Comparison of ENCODE assay signal across 10 cellular contexts in the genomic region with DNA sequence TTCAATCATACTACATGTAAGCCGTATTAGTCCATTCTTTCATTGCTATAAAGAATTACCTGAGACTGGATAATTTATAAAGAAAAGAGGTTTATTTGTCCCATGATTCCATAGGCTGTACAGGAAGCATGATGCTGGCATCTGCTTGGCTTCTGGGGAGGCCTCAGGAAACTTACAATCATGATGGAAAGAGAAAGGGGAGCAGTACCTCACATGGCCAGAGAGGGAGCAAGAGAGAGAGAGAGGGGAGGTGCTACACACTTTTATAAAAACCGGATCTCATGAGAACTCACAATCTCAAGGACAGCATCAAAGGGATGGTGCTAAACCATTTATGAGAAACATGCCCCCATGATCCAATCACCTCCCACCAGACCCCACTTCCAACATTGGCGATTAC. TPM values are rescaled to one million over a fixed set of nuclear protein-coding genes. Genes with fewer than 3 reads are reported as not detected.
DNase-seq lines count a peak whose midpoint lies in the region; ATAC-seq, FAIRE-seq and TF ChIP-seq lines count a peak whose summit lies in the region.
"Had no signal": no experiment of that assay in that cellular context is flagged by ENCODE, and none has a peak within 500 bp of the region (broad histone marks: within the 10 kb centered on the region; RNA-seq: fewer than 3 reads in every experiment).

No MANE protein-coding gene starts in this region.

- H3K18ac ChIP-seq in H1 (ENCODE audit: extremely low read depth, low read length) = no peak overlapping the region

- no peak overlapping the region for H3K27ac ChIP-seq in cardiac muscle cell
- no peak overlapping the region for H3K27ac ChIP-seq in PC-3 (ENCODE audit: low read length)
- H3K27ac ChIP-seq in H1 (ENCODE audit: low read depth, low read length) = no peak overlapping the region
- no peak overlapping the region for H3K27ac ChIP-seq in vagina
- no peak overlapping the region for H3K27ac ChIP-seq in prostate gland

- no peak overlapping the region for H2BK12ac ChIP-seq in H1 (ENCODE audit: low read depth, low read length)

- H2BK15ac ChIP-seq in H1 (ENCODE audit: low read length) = no peak overlapping the region

- no peaks in the 10 kb centered on the region for H3K27me3 ChIP-seq in cardiac muscle cell
- H3K27me3 ChIP-seq in PC-3 (ENCODE audit: low read length) = peaks cover 4% of the 10 kb centered on the region; the same call in 1 of the 2 replicates
- H3K27me3 ChIP-seq in H1 (replicated peaks in 1 of 4; ENCODE audit: control insufficient read depth in 3 of 4, extremely low read depth in 1 of 4, insufficient read depth in 3 of 4, low read length in 3 of 4) = no peaks in the 10 kb centered on the region
- H3K27me3 ChIP-seq in vagina = no peaks in the 10 kb centered on the region
- H3K27me3 ChIP-seq in prostate gland (replicated peaks; ENCODE audit: insufficient read depth) = no peaks in the 10 kb centered on the region

- no peak for ATAC-seq in Right ventricle myocardium superior (ENCODE audit: poor library complexity)
- ATAC-seq in PC-3 = no peak
- no peak for ATAC-seq in GM19455 (IDR thresholded peaks at IDR 0.05; ENCODE audit: unreplicated experiment)

- DNase-seq in cardiac muscle cell (ENCODE audit: low read depth in 1 of 2, low spot score in 1 of 2) (no peak), Right ventricle myocardium superior (no peak), PC-3 (peak; percentile 28), H1 (ENCODE audit: low read depth in 1 of 2, low spot score in 2 of 2) (no peak), vagina (ENCODE audit: extremely low spot score in 2 of 2) (no peak), prostate gland (ENCODE audit: low spot score) (no peak)
- DNase-seq in stimulated activated CD8-positive, alpha-beta memory T cell treated with anti-CD3 and anti-CD28 coated beads, Interleukin-4, amount 100 ng/mL, for 48 hours = peak; percentile 42
- DNase-seq: NCI-H187 treated with DMSO at 0.1 percent for 48 hours had no signal

- TF ChIP-seq EP300 in H1 (IDR thresholded peaks at IDR 0.05; ENCODE audit: borderline replicate concordance in 1 of 2, low read depth in 2 of 2, low read length in 2 of 2) = no peak

- no peaks in the 10 kb centered on the region for H3K23me2 ChIP-seq in H1 (ENCODE audit: low read depth, low read length)

- H3K23ac ChIP-seq in H1 (ENCODE audit: insufficient read length) = no peak overlapping the region

- no peak overlapping the region for H3K4ac ChIP-seq in H1 (replicated peaks; ENCODE audit: insufficient read length, low read depth, low read length)

- no peak overlapping the region for H3K9ac ChIP-seq in PC-3 (ENCODE audit: low read length)
- no peak overlapping the region for H3K9ac ChIP-seq in H1 (replicated peaks in 1 of 4; ENCODE audit: extremely low read depth in 1 of 4, low read depth in 3 of 4, low read length in 3 of 4)

- no peak overlapping the region for H4K5ac ChIP-seq in H1 (ENCODE audit: insufficient read length, low read depth, low read length)

- no peaks in the 10 kb centered on the region for H3K4me1 ChIP-seq in cardiac muscle cell (ENCODE audit: low read depth)
- no peaks in the 10 kb centered on the region for H3K4me1 ChIP-seq in PC-3 (ENCODE audit: insufficient read depth, low read length)
- H3K4me1 ChIP-seq in H1 (replicated peaks in 1 of 4; ENCODE audit: control insufficient read depth in 3 of 4, insufficient read depth in 4 of 4, low read length in 3 of 4) = no peaks in the 10 kb centered on the region
- H3K4me1 ChIP-seq in vagina = no peaks in the 10 kb centered on the region
- H3K4me1 ChIP-seq in prostate gland (replicated peaks) = no peaks in the 10 kb centered on the region

- H2AFZ ChIP-seq in PC-3 (ENCODE audit: low read length) (no peak overlapping the region), H1 (ENCODE audit: low read length) (no peak overlapping the region)

- H4K8ac ChIP-seq in H1 (ENCODE audit: extremely low read depth, insufficient read depth, low read length) = no peak overlapping the region

- no peak overlapping the region for H4K91ac ChIP-seq in H1 (replicated peaks; ENCODE audit: insufficient read length, low read length)

- POLR2A ChIA-PET in PC-3 (lab: Charles Lee; ENCODE audit: unreplicated experiment) (no interaction called here), H1 (lab: Charles Lee; ENCODE audit: partially characterized antibody) (no interaction called here)

- no TSS peak for BruUV-seq in PC-3 (replicated peaks; lab: Mats Ljungman, UMichigan)

- FAIRE-seq in H1 (lab: Jason Lieb, UNC) = no peak
- FAIRE-seq: colon had no signal

- no peak overlapping the region for H3K56ac ChIP-seq in H1 (replicated peaks; ENCODE audit: insufficient read length, low read depth, low read length)

- TF ChIP-seq CTCF in cardiac muscle cell (IDR thresholded peaks at IDR 0.05; ENCODE audit: low read depth, low read length) (peak; percentile 31), PC-3 (conservative IDR thresholded peaks at IDR 0.05; ENCODE audit: low read depth, low read length) (peak; percentile 45), H1 (IDR thresholded peaks at IDR 0.05; ENCODE audit: control extremely low read depth in 1 of 3, insufficient read depth in 1 of 3, low read depth in 1 of 3, low read length in 3 of 3) (peak in 1 of 3 experiments; percentile 39; a peak in 1 of 4 replicates), vagina (IDR thresholded peaks at IDR 0.05) (no peak), prostate gland (IDR thresholded peaks at IDR 0.05) (no peak)

- CTCF ChIA-PET in PC-3 (lab: Charles Lee) (no interaction called here), H1 (lab: Charles Lee; ENCODE audit: partially characterized antibody) (no interaction called here)

- H2BK20ac ChIP-seq in H1 (ENCODE audit: low read length) = no peak overlapping the region

- TF ChIP-seq POLR2A in H1 (IDR thresholded peaks at IDR 0.05; ENCODE audit: control extremely low read depth in 1 of 2, low read depth in 2 of 2, low read length in 2 of 2) (no peak), vagina (IDR thresholded peaks at IDR 0.05) (no peak), prostate gland (IDR thresholded peaks at IDR 0.05) (no peak)

- no peaks in the 10 kb centered on the region for H3K79me1 ChIP-seq in H1 (ENCODE audit: low read depth, low read length)

- H4K20me1 ChIP-seq in PC-3 (ENCODE audit: low read length) (no peaks in the 10 kb centered on the region), H1 (replicated peaks in 1 of 2; ENCODE audit: control insufficient read depth in 1 of 2, insufficient read depth in 2 of 2, low read length in 2 of 2) (no peaks in the 10 kb centered on the region)

- no peak overlapping the region for H3K14ac ChIP-seq in H1 (ENCODE audit: insufficient read length)

- H3K9me3 ChIP-seq in cardiac muscle cell (ENCODE audit: low read depth) (no peaks in the 10 kb centered on the region), PC-3 (ENCODE audit: low read length) (no peaks in the 10 kb centered on the region), H1 (ENCODE audit: insufficient read depth in 2 of 2, low read depth in 1 of 2, low read length in 1 of 2) (peaks cover 7 to 21% of the 10 kb centered on the region in 2 experiments), vagina (no peaks in the 10 kb centered on the region), prostate gland (no peaks in the 10 kb centered on the region)

- TF ChIP-seq RAD21 in H1 (IDR thresholded peaks at IDR 0.05 in 1 of 2, conservative IDR thresholded peaks at IDR 0.05 in 1 of 2; ENCODE audit: low read depth in 2 of 2, low read length in 2 of 2) = no peak

- H3F3A ChIP-seq in PC-3 (ENCODE audit: low read length, unreplicated experiment) = no peaks in the 10 kb centered on the region

- H3K79me2 ChIP-seq in PC-3 (ENCODE audit: low read length) (no peaks in the 10 kb centered on the region), H1 (ENCODE audit: control insufficient read depth in 1 of 2, insufficient read depth in 2 of 2, low read length in 2 of 2) (no peaks in the 10 kb centered on the region)

- no peaks in the 10 kb centered on the region for H3K36me3 ChIP-seq in cardiac muscle cell
- no peaks in the 10 kb centered on the region for H3K36me3 ChIP-seq in PC-3 (ENCODE audit: low read depth, low read length)
- H3K36me3 ChIP-seq in H1 (ENCODE audit: control insufficient read depth in 2 of 4, insufficient read depth in 4 of 4, low read length in 3 of 4) = no peaks in the 10 kb centered on the region; a peak in 1 of 8 replicates
- no peaks in the 10 kb centered on the region for H3K36me3 ChIP-seq in vagina
- H3K36me3 ChIP-seq in prostate gland = no peaks in the 10 kb centered on the region

- no peak overlapping the region for H2BK5ac ChIP-seq in H1 (ENCODE audit: low read depth, low read length)

- H3K4me3 ChIP-seq in cardiac muscle cell (no peak overlapping the region), PC-3 (ENCODE audit: low read length) (no peak overlapping the region), H1 (ENCODE audit: extremely low read depth in 1 of 4, insufficient read depth in 2 of 4, low read depth in 3 of 4, low read length in 4 of 4) (no peak overlapping the region), vagina (no peak overlapping the region), prostate gland (no peak overlapping the region)

- intact Hi-C loops in Right ventricle myocardium superior (cut with DNase I) = no loop called here
- intact Hi-C loops in PC-3 (cut with micrococcal nuclease) = no loop called here
- intact Hi-C loops in vagina (cut with DNase I) = no loop called here
- intact Hi-C loops in prostate gland (cut with DNase I) = no loop called here

- H2BK120ac ChIP-seq in H1 (replicated peaks; ENCODE audit: low read depth, low read length) = no peak overlapping the region

- H3K4me2 ChIP-seq in PC-3 (ENCODE audit: low read length) (no peak overlapping the region), H1 (ENCODE audit: insufficient read depth in 1 of 2, low read depth in 2 of 2, low read length in 2 of 2) (no peak overlapping the region)

- no peaks in the 10 kb centered on the region for H3K9me2 ChIP-seq in PC-3 (replicated peaks; ENCODE audit: low read length)

- H2AK5ac ChIP-seq in H1 (ENCODE audit: low read depth, low read length) = no peak overlapping the region

- 89% methylated on average over 3 of the region's 3 CpGs; no CpG with 5 or more reads in 1 of the 2 experiments for WGBS in H1 (ENCODE audit: extremely low coverage in 1 of 2, insufficient coverage in 1 of 2, insufficient read length in 1 of 2, insufficient replicate concordance in 2 of 2, low coverage in 1 of 2, low lambda C conversion rate in 2 of 2, missing lambda C conversion rate in 1 of 2), 2 experiments
- WGBS in prostate gland = 93% methylated on average over 3 of the region's 3 CpGs

RNA-seq across cellular contexts. Expression of a gene that starts 14.3 kb away (rescaled TPM):
- total RNA-seq in cardiac muscle cell = 61.0 and 112 TPM in 2 replicates
- 38.7 and 65.6 TPM in 2 replicates for polyA plus RNA-seq in cardiac muscle cell
- 68.3 TPM for total RNA-seq in Right ventricle myocardium superior
- total RNA-seq in PC-3 (2014; rRNA removed) = 84.8 and 98.7 TPM in 2 replicates
- total RNA-seq in H1 (2021; fragmentation: NEBNext Ultra II Directional; extraction: Animal tissue kit (Norgen Biotek cat#: 25700)) = 51.6 and 58.0 TPM in 2 replicates
- 16.3 and 21.7 TPM in 2 replicates for polyA plus RNA-seq in H1 (2011; rRNA removed)
- polyA plus RNA-seq in H1 (2011; cell fraction: cytosol; rRNA removed) = 17.6 TPM
- polyA plus RNA-seq in H1 (2011; cell fraction: nucleus; rRNA removed) = 52.4 TPM
- 16.6 to 29.0 TPM (median 20.5 TPM) in 4 replicates for polyA plus RNA-seq in H1 (2012, experiment 1 of 2)
- 1.2 TPM for polyA plus RNA-seq in H1 (2012, experiment 2 of 2)
- 17.9 TPM for polyA plus RNA-seq in H1 (2013, experiment 1 of 2)
- 18.1 TPM for polyA plus RNA-seq in H1 (2013, experiment 2 of 2)
- 82.8 and 104 TPM in 2 replicates for polyA minus RNA-seq in H1 (2011; rRNA and poly(A)+ RNA removed)
- polyA minus RNA-seq in H1 (2011; cell fraction: cytosol; rRNA and poly(A)+ RNA removed) = 44.9 TPM
- polyA minus RNA-seq in H1 (2011; cell fraction: nucleus; rRNA and poly(A)+ RNA removed) = 185 TPM
- 69.5 TPM for total RNA-seq in vagina
- total RNA-seq in prostate gland = 10 to 100 TPM; 34.5 to 73.2 TPM

Comparison
In these comparisons a context has a peak if more than half of its experiments do, and no peak if none do; other contexts are left out.
1. DNase-seq: peak in PC-3 (single experiment) and stimulated activated CD8-positive, alpha-beta memory T cell treated with anti-CD3 and anti-CD28 coated beads, Interleukin-4, amount 100 ng/mL, for 48 hours (single experiment); none in cardiac muscle cell (0 of 2), Right ventricle myocardium superior (single experiment), H1 (0 of 2), vagina (0 of 2) and prostate gland (single experiment).
2. CTCF ChIP-seq: peak in cardiac muscle cell (single experiment) and PC-3 (single experiment); none in vagina (0 of 3) and prostate gland (0 of 4).